Comparison of ENCODE assay signal across 19 cellular contexts in the genomic region with DNA sequence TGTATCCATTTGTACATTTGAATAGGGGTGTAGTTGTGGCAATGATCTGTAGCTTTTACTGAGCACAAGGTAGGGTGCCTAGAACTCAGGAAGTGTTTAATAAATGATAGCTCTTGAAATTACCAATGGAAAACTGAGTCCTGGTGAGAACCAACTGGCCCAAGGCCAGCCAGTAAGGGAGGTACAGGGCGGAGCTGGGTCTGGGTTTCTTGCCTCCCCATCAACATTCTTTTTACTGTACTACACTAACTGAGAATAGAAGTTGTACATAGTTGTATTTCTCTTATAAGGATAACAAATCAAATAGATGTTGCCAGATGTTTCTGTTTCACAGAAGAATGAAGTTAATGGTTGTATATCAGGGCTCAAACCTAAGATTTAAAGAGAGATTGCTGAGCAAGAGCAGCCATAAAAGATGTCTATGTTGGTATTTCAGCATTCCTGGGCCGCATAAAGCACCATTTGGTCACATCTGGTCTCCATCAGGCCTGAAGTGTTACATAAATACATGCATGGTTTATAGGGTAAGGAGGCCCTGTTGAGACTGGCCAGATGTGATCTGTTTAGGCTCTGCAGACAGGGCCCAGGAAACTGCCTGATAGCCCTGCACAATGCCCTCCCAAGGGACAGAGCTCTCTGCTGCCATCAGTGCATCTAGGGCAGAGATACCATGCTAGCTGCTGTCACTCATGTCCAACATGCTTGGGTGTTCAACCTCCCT.
DNase-seq lines count a peak whose midpoint lies in the region; ATAC-seq and TF ChIP-seq lines count a peak whose summit lies in the region.
"Had no signal": no experiment of that assay in that cellular context is flagged by ENCODE, and none has a peak within 500 bp of the region (broad histone marks: within the 10 kb centered on the region; RNA-seq: fewer than 3 reads in every experiment).

No MANE protein-coding gene starts in this region.

- H3K4me1 Mint-ChIP-seq in neural crest cell = peaks cover 34% of the 10 kb centered on the region
- H3K4me1 Mint-ChIP-seq: memory B cell; stimulated activated memory B cell treated with anti-CD40 and anti-IgM and Interleukin-4, amounts not matched to agents 10 μg/mL and 1 μg/mL and 100 μg/mL, for 72 hours had no signal

- H3K4me3 ChIP-seq in NB4 (ENCODE audit: low read depth, low read length) (no peak overlapping the region), fibroblast of mammary gland (ENCODE audit: control insufficient read depth, low read depth, low read length) (no peak overlapping the region)
- H3K4me3 ChIP-seq: psoas muscle had no signal

- DNase-seq in AG09319 (ENCODE audit: extremely low read depth, low read depth) (peak; percentile 92), NB4 (ENCODE audit: low read depth) (peak; percentile 28), fibroblast of mammary gland (ENCODE audit: low read depth) (peak; percentile 97), neural crest cell (ENCODE audit: low read depth, low spot score) (no peak), T-helper 9 cell (no peak), medulla oblongata (ENCODE audit: extremely low spot score) (no peak)
- DNase-seq: activated CD4-positive, alpha-beta T cell treated with anti-CD3 and anti-CD28 coated beads for 4 hours; activated T-cell treated with anti-CD3 and anti-CD28 coated beads, Interleukin-2, amount 50 U/mL, for 24 hours; amygdala; effector memory CD4-positive, alpha-beta T cell; GF-D8; NCI-H1436; NCI-H510A treated with DMSO at 0.1 percent for 48 hours; psoas muscle; stimulated activated CD4-positive, alpha-beta T cell treated with anti-CD3 and anti-CD28 coated beads, Interleukin-4, amount 100 ng/mL, for 1 hour had no signal

- H3K9me3 Mint-ChIP-seq in neural crest cell = peaks cover 6% of the 10 kb centered on the region
- H3K9me3 Mint-ChIP-seq: activated T-cell treated with anti-CD3 and anti-CD28 coated beads, Interleukin-2, amount 50 U/mL, for 24 hours; memory B cell; stimulated activated memory B cell treated with anti-CD40 and anti-IgM and Interleukin-4, amounts not matched to agents 10 μg/mL and 1 μg/mL and 100 μg/mL, for 72 hours had no signal

- H3K36me3 Mint-ChIP-seq in neural crest cell (ENCODE audit: low read depth) = peaks cover 3% of the 10 kb centered on the region
- H3K36me3 Mint-ChIP-seq: memory B cell; stimulated activated memory B cell treated with anti-CD40 and anti-IgM and Interleukin-4, amounts not matched to agents 10 μg/mL and 1 μg/mL and 100 μg/mL, for 72 hours had no signal

- ATAC-seq in HG02571 (IDR thresholded peaks at IDR 0.05; ENCODE audit: unreplicated experiment) = no peak
- ATAC-seq in HG02870 (IDR thresholded peaks at IDR 0.05; ENCODE audit: unreplicated experiment) = no peak
- ATAC-seq: stimulated activated memory B cell treated with anti-CD40 and anti-IgM and Interleukin-4, amounts not matched to agents 10 μg/mL and 1 μg/mL and 100 μg/mL, for 72 hours had no signal

- H3K27me3 Mint-ChIP-seq in neural crest cell (ENCODE audit: low read depth) = peaks cover 35% of the 10 kb centered on the region

- H3K4me3 Mint-ChIP-seq in neural crest cell = no peak overlapping the region
- H3K4me3 Mint-ChIP-seq: activated T-cell treated with anti-CD3 and anti-CD28 coated beads, Interleukin-2, amount 50 U/mL, for 24 hours; memory B cell; stimulated activated memory B cell treated with anti-CD40 and anti-IgM and Interleukin-4, amounts not matched to agents 10 μg/mL and 1 μg/mL and 100 μg/mL, for 72 hours had no signal

- no peak for TF ChIP-seq POLR2A in NB4 (IDR thresholded peaks at IDR 0.05; ENCODE audit: extremely low read depth, insufficient read length)

- TF ChIP-seq CTCF in AG09319 (IDR thresholded peaks at IDR 0.05; ENCODE audit: low read depth, low read length) (no peak), NB4 (IDR thresholded peaks at IDR 0.05; ENCODE audit: low read depth, low read length) (no peak), fibroblast of mammary gland (conservative IDR thresholded peaks at IDR 0.05; ENCODE audit: control insufficient read depth, insufficient read depth, low read depth, low read length) (no peak), neural crest cell (conservative IDR thresholded peaks at IDR 0.05) (no peak)

- peak overlapping the region; percentile 48 for H3K27ac Mint-ChIP-seq in neural crest cell (ENCODE audit: unreplicated experiment)
- H3K27ac Mint-ChIP-seq: activated T-cell treated with anti-CD3 and anti-CD28 coated beads, Interleukin-2, amount 50 U/mL, for 24 hours; memory B cell; stimulated activated memory B cell treated with anti-CD40 and anti-IgM and Interleukin-4, amounts not matched to agents 10 μg/mL and 1 μg/mL and 100 μg/mL, for 72 hours had no signal

Comparison
In these comparisons a context has a peak if more than half of its experiments do, and no peak if none do; other contexts are left out.
1. DNase-seq: peak in AG09319 (single experiment), NB4 (single experiment) and fibroblast of mammary gland (single experiment); none in neural crest cell (single experiment), T-helper 9 cell (single experiment) and medulla oblongata (single experiment).